ENCODE assay signal across 15 cellular contexts in the genomic region with DNA sequence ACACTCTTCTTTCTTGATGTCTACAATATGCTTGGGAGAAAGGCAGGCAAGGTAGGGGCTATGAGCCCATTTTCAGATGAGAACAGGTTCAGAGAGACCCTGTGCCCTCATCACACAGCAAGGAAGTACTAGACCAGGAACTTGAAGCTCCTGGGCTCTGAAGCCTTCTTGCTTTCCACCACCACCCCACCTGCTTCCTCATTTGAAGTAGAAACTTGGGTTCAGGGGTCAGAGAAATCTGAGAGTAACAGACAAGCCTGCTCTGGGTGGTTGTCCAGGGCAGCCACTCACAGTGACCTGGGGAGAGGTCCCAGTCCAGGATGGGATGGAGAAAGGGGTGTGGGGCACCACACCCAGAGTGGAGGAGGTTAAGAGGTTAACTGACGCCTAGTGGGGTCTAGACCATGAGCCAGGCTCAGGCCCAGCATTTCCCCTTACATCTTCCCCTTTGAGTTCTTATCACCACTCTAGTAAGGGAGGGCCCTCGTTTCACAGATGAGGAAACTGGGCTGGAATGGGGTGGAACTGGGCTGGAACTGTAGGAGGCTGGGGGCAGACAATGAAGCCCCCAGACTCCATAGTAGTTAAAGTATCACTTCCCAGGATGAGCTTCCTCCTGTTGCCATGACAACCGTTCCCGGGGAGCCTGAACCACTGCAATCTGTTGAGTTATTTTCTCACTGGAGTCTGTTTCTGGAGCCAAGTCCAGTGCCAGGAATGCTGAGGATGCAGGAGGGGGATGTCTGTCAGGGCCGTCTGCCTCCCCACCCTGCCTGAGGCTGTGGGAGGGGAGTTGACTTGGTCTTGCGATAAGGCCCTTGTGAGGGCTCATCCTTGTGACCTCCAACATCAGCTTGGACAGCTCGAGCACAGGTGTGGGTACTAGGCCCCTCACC. TPM values are rescaled to one million over a fixed set of nuclear protein-coding genes. Genes with fewer than 3 reads are reported as not detected.
DNase-seq lines count a peak whose midpoint lies in the region; ATAC-seq and TF ChIP-seq lines count a peak whose summit lies in the region.
"Had no signal": no experiment of that assay in that cellular context is flagged by ENCODE, and none has a peak within 500 bp of the region (broad histone marks: within the 10 kb centered on the region; RNA-seq: fewer than 3 reads in every experiment).

No MANE protein-coding gene starts in this region.

- no peak overlapping the region for H3K27ac Mint-ChIP-seq in activated naive CD8-positive, alpha-beta T cell treated with anti-CD3 and anti-CD28 coated beads for 36 hours
- H3K27ac Mint-ChIP-seq: activated naive CD4-positive, alpha-beta T cell treated with anti-CD3 and anti-CD28 coated beads, Interleukin-2, amount 50 U/mL, for 24 hours had no signal

- TF ChIP-seq CTCF in OCI-LY7 (conservative IDR thresholded peaks at IDR 0.05; ENCODE audit: low read length) (no peak), upper lobe of right lung (IDR thresholded peaks at IDR 0.05) (no peak)

- peak overlapping the region; percentile 61; the same call in 1 of the 2 replicates for H2AFZ ChIP-seq in OCI-LY7 (ENCODE audit: low read length)

- BruUV-seq in OCI-LY7 (replicated peaks; lab: Mats Ljungman, UMichigan) = no TSS peak

- no peaks in the 10 kb centered on the region for H3K36me3 Mint-ChIP-seq in activated naive CD8-positive, alpha-beta T cell treated with anti-CD3 and anti-CD28 coated beads for 36 hours
- H3K36me3 Mint-ChIP-seq: activated naive CD4-positive, alpha-beta T cell treated with anti-CD3 and anti-CD28 coated beads, Interleukin-2, amount 50 U/mL, for 24 hours had no signal

- H3K27ac ChIP-seq in OCI-LY7 (ENCODE audit: low read depth, low read length, poor library complexity, severe bottlenecking) (no peak overlapping the region), iPS-20b (ENCODE audit: low read length) (peak overlapping the region; percentile 26), upper lobe of right lung (no peak overlapping the region)
- H3K27ac ChIP-seq: colonic mucosa had no signal

- H3K9me2 ChIP-seq in OCI-LY7 (ENCODE audit: insufficient read depth, low read length) = no peaks in the 10 kb centered on the region

- no peaks in the 10 kb centered on the region for H3K4me1 Mint-ChIP-seq in activated naive CD8-positive, alpha-beta T cell treated with anti-CD3 and anti-CD28 coated beads for 36 hours
- H3K4me1 Mint-ChIP-seq: activated naive CD4-positive, alpha-beta T cell treated with anti-CD3 and anti-CD28 coated beads, Interleukin-2, amount 50 U/mL, for 24 hours had no signal

- ATAC-seq in left cardiac atrium (peak in 1 of 2 donors; percentile 14), Right ventricle myocardium inferior (no peak), upper lobe of right lung (peak; percentile 30), GM18867 (IDR thresholded peaks at IDR 0.05; ENCODE audit: unreplicated experiment) (no peak)

- CTCF ChIA-PET in OCI-LY7 (lab: Charles Lee; ENCODE audit: unreplicated experiment) = interaction anchor here (1.1 kb wide), 1 partner anchor 144 kb away, joined by 3 read pairs; no protein-coding TSS in a partner anchor

- intact Hi-C loops in left cardiac atrium (cut with DNase I) (loop anchor here in 1 of 2 donors (5.0 kb wide), 1 partner anchor 145 kb away; no protein-coding TSS in a partner anchor), Right ventricle myocardium inferior (cut with DNase I) (no loop called here), OCI-LY7 (cut with micrococcal nuclease; ENCODE audit: unreplicated experiment) (no loop called here), upper lobe of right lung (cut with DNase I) (loop anchor here (2.0 kb wide), 1 partner anchor 143 kb away; no protein-coding TSS in a partner anchor)

- POLR2A ChIA-PET in OCI-LY7 (lab: Charles Lee) = no interaction called here

- DNase-seq in left cardiac atrium (peak; percentile 15), Right ventricle myocardium inferior (ENCODE audit: missing footprints) (no peak), OCI-LY7 (ENCODE audit: low spot score) (peak; percentile 46), upper lobe of right lung (no peak), HAP-1 (ENCODE audit: low spot score in 2 of 2) (no peak)
- no peak for DNase-seq in activated naive CD8-positive, alpha-beta T cell treated with anti-CD3 and anti-CD28 coated beads for 36 hours
- DNase-seq: activated CD4-positive, alpha-beta T cell treated with anti-CD3 and anti-CD28 coated beads, Interleukin-2, amount 50 U/mL, for 48 hours; colonic mucosa; foreskin melanocyte; NCI-H226 had no signal

- peaks cover 8% of the 10 kb centered on the region for H3K27me3 Mint-ChIP-seq in activated naive CD8-positive, alpha-beta T cell treated with anti-CD3 and anti-CD28 coated beads for 36 hours

- H3K9me3 ChIP-seq in OCI-LY7 (ENCODE audit: low read length) (no peaks in the 10 kb centered on the region), iPS-20b (ENCODE audit: insufficient read depth, low read depth, low read length) (no peaks in the 10 kb centered on the region), upper lobe of right lung (no peaks in the 10 kb centered on the region), HAP-1 (no peaks in the 10 kb centered on the region)
- H3K9me3 ChIP-seq: colonic mucosa had no signal

- H3K9ac ChIP-seq in iPS-20b (ENCODE audit: low read depth, low read length) = peak overlapping the region; percentile 46; the same call in 1 of the 2 replicates

- H3K4me1 ChIP-seq in OCI-LY7 (ENCODE audit: insufficient read depth, low read length, poor library complexity, severe bottlenecking) (peaks cover 15% of the 10 kb centered on the region), iPS-20b (ENCODE audit: insufficient read depth, low read length) (peaks cover 22% of the 10 kb centered on the region), upper lobe of right lung (peaks cover 12% of the 10 kb centered on the region), HAP-1 (peaks cover 6% of the 10 kb centered on the region; the same call in 1 of the 2 replicates)
- H3K4me1 ChIP-seq: colonic mucosa had no signal

- H3K27me3 ChIP-seq in iPS-20b (ENCODE audit: insufficient read depth, low read length) (peaks cover 15% of the 10 kb centered on the region; the same call in 1 of the 2 replicates), upper lobe of right lung (no peaks in the 10 kb centered on the region), HAP-1 (ENCODE audit: low read depth) (peaks cover 11% of the 10 kb centered on the region)
- H3K27me3 ChIP-seq: colonic mucosa had no signal

- H3K4me3 ChIP-seq in OCI-LY7 (ENCODE audit: low read depth, low read length, poor library complexity, severe bottlenecking) (no peak overlapping the region), iPS-20b (ENCODE audit: low read length) (no peak overlapping the region; the same call in 1 of the 2 replicates), upper lobe of right lung (no peak overlapping the region), HAP-1 (no peak overlapping the region)
- H3K4me3 ChIP-seq: colonic mucosa had no signal

- H3K4me3 Mint-ChIP-seq in activated naive CD8-positive, alpha-beta T cell treated with anti-CD3 and anti-CD28 coated beads for 36 hours = no peak overlapping the region
- H3K4me3 Mint-ChIP-seq: activated naive CD4-positive, alpha-beta T cell treated with anti-CD3 and anti-CD28 coated beads, Interleukin-2, amount 50 U/mL, for 24 hours had no signal

- no peak overlapping the region for H3K4me2 ChIP-seq in OCI-LY7 (ENCODE audit: low read length)

- no peaks in the 10 kb centered on the region for H3K9me3 Mint-ChIP-seq in activated naive CD8-positive, alpha-beta T cell treated with anti-CD3 and anti-CD28 coated beads for 36 hours
- H3K9me3 Mint-ChIP-seq: activated naive CD4-positive, alpha-beta T cell treated with anti-CD3 and anti-CD28 coated beads, Interleukin-2, amount 50 U/mL, for 24 hours had no signal

- H3K36me3 ChIP-seq in OCI-LY7 (ENCODE audit: insufficient read depth, low read length) = no peaks in the 10 kb centered on the region
- no peaks in the 10 kb centered on the region for H3K36me3 ChIP-seq in iPS-20b (ENCODE audit: insufficient read depth, low read depth, low read length)
- no peaks in the 10 kb centered on the region for H3K36me3 ChIP-seq in upper lobe of right lung
- H3K36me3 ChIP-seq in HAP-1 (replicated peaks) = no peaks in the 10 kb centered on the region
- H3K36me3 ChIP-seq: colonic mucosa had no signal

- no peaks in the 10 kb centered on the region for H3K79me2 ChIP-seq in OCI-LY7 (ENCODE audit: insufficient read depth, low read depth, low read length)

- no peaks in the 10 kb centered on the region for H4K20me1 ChIP-seq in OCI-LY7 (ENCODE audit: insufficient read depth, low read length)

- in situ Hi-C loops in HAP-1 (cut with MboI; ENCODE audit: low sequenced_read_pairs) = loop anchor here (5.0 kb wide), 1 partner anchor 140 kb away; no protein-coding TSS in a partner anchor

RNA-seq across cellular contexts. Expression of a gene that starts 16.2 kb away (rescaled TPM):
- total RNA-seq in left cardiac atrium (10 to 100 TPM; 18.8 to 23.4 TPM), Right ventricle myocardium inferior (18.3 TPM), OCI-LY7 (2022) (62.5 and 66.7 TPM in 2 replicates), upper lobe of right lung (40.0 TPM)
- 40.6 and 43.2 TPM in 2 replicates for total RNA-seq in OCI-LY7 (2014; rRNA removed; shearing (Covaris generic))
- 10 to 100 TPM; 41.4 to 45.7 TPM for total RNA-seq in activated naive CD8-positive, alpha-beta T cell treated with anti-CD3 and anti-CD28 coated beads for 36 hours

RNA-seq across cellular contexts. Expression of a gene that starts 38.3 kb away (rescaled TPM):
- total RNA-seq in left cardiac atrium = under 1 TPM; 0.12 to 0.31 TPM
- total RNA-seq in Right ventricle myocardium inferior = not detected
- total RNA-seq in OCI-LY7 (2014; rRNA removed; shearing (Covaris generic)) = not detected in 2 replicates
- 0.53 TPM in 1 of 2 replicates, not detected in the other for total RNA-seq in OCI-LY7 (2022)
- total RNA-seq in upper lobe of right lung = not detected
- total RNA-seq in activated naive CD8-positive, alpha-beta T cell treated with anti-CD3 and anti-CD28 coated beads for 36 hours = not detected
- total RNA-seq: left ventricle myocardium superior, renal cortical epithelial cell had no signal

Comparison
In these comparisons a context has a peak if more than half of its experiments do, and no peak if none do; other contexts are left out.
1. DNase-seq: peak in left cardiac atrium (single experiment) and OCI-LY7 (single experiment); none in Right ventricle myocardium inferior (single experiment), upper lobe of right lung (single experiment), HAP-1 (0 of 2) and activated naive CD8-positive, alpha-beta T cell treated with anti-CD3 and anti-CD28 coated beads for 36 hours (single experiment).